25 cellular contexts compared by ENCODE assay signal in the genomic region with DNA sequence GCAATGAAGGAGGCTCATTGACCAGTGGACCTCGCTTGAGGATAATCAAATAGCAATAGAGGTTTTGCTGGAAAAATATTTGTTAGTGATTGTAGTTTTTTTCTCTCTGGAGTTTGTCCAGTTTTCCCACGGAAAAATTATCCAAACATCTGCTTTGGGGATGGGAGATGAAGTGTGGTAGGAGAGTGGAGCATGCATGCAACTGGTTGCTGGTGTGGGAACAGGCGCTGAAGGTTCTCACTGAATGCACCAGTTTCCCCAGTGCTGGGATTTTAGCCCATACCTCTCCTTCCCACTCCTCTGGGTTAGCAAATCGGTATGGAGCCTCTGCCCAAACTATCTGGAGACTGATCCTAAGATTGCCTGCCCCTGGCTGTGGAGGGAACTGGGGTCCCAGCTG.
"Had no signal": no experiment of that assay in that cellular context is flagged by ENCODE, and none has a peak within 500 bp of the region (broad histone marks: within the 10 kb centered on the region; RNA-seq: fewer than 3 reads in every experiment).

No MANE protein-coding gene starts in this region.

- H3K4me3 ChIP-seq: left lung, lower lobe of right lung, mucosa of descending colon, pancreas, psoas muscle, right atrium auricular region, smooth muscle cell, stomach, thyroid gland had no signal

- H3K36me3 ChIP-seq: brain microvascular endothelial cell, left lung, lower lobe of right lung, pancreas, right atrium auricular region, thyroid gland had no signal

- H3K27ac ChIP-seq: brain microvascular endothelial cell, left lung, lower lobe of right lung, pancreas, psoas muscle, right atrium auricular region, stomach, thyroid gland had no signal

- H3K9me3 Mint-ChIP-seq: natural killer cell treated with Interleukin-12 subunit alpha and Interleukin-12 subunit beta and Interleukin-15 and Interleukin-18, amount 100 ng/mL, for 72 hours; stimulated activated naive B cell treated with anti-CD40 and anti-IgM and Interleukin-4, amounts not matched to agents 10 μg/mL and 1 μg/mL and 100 μg/mL, for 72 hours; T-cell; T-helper 2 cell treated with Interferon-gamma antibody and Interleukin-4, amounts not matched to agents 5 μg/mL and 100 μg/mL, for 36 hours had no signal

- H3K4me3 Mint-ChIP-seq: activated CD4-positive, alpha-beta T cell treated with anti-CD3 and anti-CD28 coated beads for 36 hours; activated naive CD8-positive, alpha-beta T cell; T-cell had no signal

- H3K36me3 Mint-ChIP-seq: natural killer cell treated with Interleukin-12 subunit alpha and Interleukin-12 subunit beta and Interleukin-15 and Interleukin-18, amount 100 ng/mL, for 72 hours; T-cell had no signal

- H3K27me3 ChIP-seq: brain microvascular endothelial cell, left lung, pancreas, right atrium auricular region, stomach, thyroid gland had no signal

- H3K27me3 Mint-ChIP-seq: activated CD4-positive, alpha-beta T cell treated with anti-CD3 and anti-CD28 coated beads for 36 hours; activated naive CD8-positive, alpha-beta T cell; natural killer cell treated with Interleukin-12 subunit alpha and Interleukin-12 subunit beta and Interleukin-15 and Interleukin-18, amount 100 ng/mL, for 72 hours; stimulated activated naive B cell treated with anti-CD40 and anti-IgM and Interleukin-4, amounts not matched to agents 10 μg/mL and 1 μg/mL and 100 μg/mL, for 72 hours; T-cell had no signal

- H3K27ac Mint-ChIP-seq: activated CD4-positive, alpha-beta T cell treated with anti-CD3 and anti-CD28 coated beads for 36 hours; activated naive CD8-positive, alpha-beta T cell; stimulated activated naive B cell treated with anti-CD40 and anti-IgM and Interleukin-4, amounts not matched to agents 10 μg/mL and 1 μg/mL and 100 μg/mL, for 72 hours; T-cell had no signal

- H3K9me3 ChIP-seq: left lung, lower lobe of right lung, mucosa of descending colon, pancreas, psoas muscle, right atrium auricular region, stomach, thyroid gland had no signal

- H3K4me1 ChIP-seq: left lung, lower lobe of right lung, psoas muscle, right atrium auricular region had no signal

- DNase-seq: activated CD4-positive, alpha-beta T cell treated with anti-CD3 and anti-CD28 coated beads for 36 hours; activated CD4-positive, alpha-beta T cell treated with anti-CD3 and anti-CD28 coated beads, Interleukin-2, amount 50 U/mL, for 48 hours; activated CD4-positive, CD25-positive, alpha-beta regulatory T cell; activated CD8-positive, alpha-beta memory T cell treated with anti-CD3 and anti-CD28 coated beads for 24 hours; activated effector memory CD4-positive, alpha-beta T cell treated with Interleukin-2 at 50 U/mL for 16 hours; activated naive CD4-positive, alpha-beta T cell treated with Interleukin-2 at 50 U/mL for 16 hours; brain microvascular endothelial cell; caudate nucleus; left lung; lower lobe of right lung; mucosa of descending colon; pancreas; psoas muscle; stimulated activated CD4-positive, alpha-beta T cell treated with anti-CD3 and anti-CD28 coated beads, Interleukin-1b, Interleukin-23, amount 100 ng/mL, for 48 hours; stimulated activated CD4-positive, alpha-beta T cell treated with anti-CD3 and anti-CD28 coated beads, Interleukin-4, amount 100 ng/mL, for 4 hours; stimulated activated CD8-positive, alpha-beta memory T cell treated with anti-CD3 and anti-CD28 coated beads, Interleukin-4, amount 100 ng/mL, for 48 hours; stimulated activated naive B cell treated with anti-CD40 and anti-IgM and Interleukin-4, amounts not matched to agents 10 μg/mL and 1 μg/mL and 100 μg/mL, for 72 hours; stomach; T-cell; thyroid gland had no signal

- ATAC-seq: activated CD4-positive, alpha-beta T cell treated with anti-CD3 and anti-CD28 coated beads for 36 hours; left lung; lower lobe of right lung; mucosa of descending colon; natural killer cell treated with Interleukin-12 subunit alpha and Interleukin-12 subunit beta and Interleukin-15 and Interleukin-18, amount 100 ng/mL, for 72 hours; pancreas; psoas muscle; stimulated activated naive B cell treated with anti-CD40 and anti-IgM and Interleukin-4, amounts not matched to agents 10 μg/mL and 1 μg/mL and 100 μg/mL, for 72 hours; T-cell had no signal
